ENCODE assay signal across 14 cellular contexts in genomic region chr10:18341063-18341462, GRCh38.
DNase-seq lines count a peak whose midpoint lies in the region; ATAC-seq, FAIRE-seq and TF ChIP-seq lines count a peak whose summit lies in the region.
"Had no signal": no experiment of that assay in that cellular context is flagged by ENCODE, and none has a peak within 500 bp of the region (broad histone marks: within the 10 kb centered on the region; RNA-seq: fewer than 3 reads in every experiment).

No MANE protein-coding gene starts in this region.

- in situ Hi-C loops in GM12878 (cut with MboI) = no loop called here

- TF ChIP-seq EP300 in GM12878 (IDR thresholded peaks at IDR 0.05; ENCODE audit: borderline replicate concordance in 1 of 2, control insufficient read depth in 1 of 2, low read depth in 2 of 2, low read length in 2 of 2) = no peak

- WGBS in GM12878 (ENCODE audit: insufficient coverage, insufficient replicate concordance, low lambda C conversion rate, missing lambda C conversion rate) = 38% methylated on average over 1 of the region's 1 CpG

- H3K4me3 Mint-ChIP-seq in activated T-cell treated with anti-CD3 and anti-CD28 coated beads, Interleukin-2, amount 50 U/mL, for 72 hours = no peak overlapping the region
- H3K4me3 Mint-ChIP-seq: natural killer cell had no signal

- BruUV-seq in GM12878 (replicated peaks; lab: Mats Ljungman, UMichigan) = no TSS peak

- SMC1A ChIA-PET in GM12878 (lab: Charles Lee; ENCODE audit: uncharacterized antibody, unreplicated experiment) = interaction anchor here (0.6 to 1.7 kb wide), 12 partner anchors 9 to 92 kb away, joined by 3 to 5 read pairs (median 4); no protein-coding TSS in a partner anchor

- POLR2A ChIA-PET in GM12878 (lab: Charles Lee) = no interaction called here

- RAD21 ChIA-PET in GM12878 (lab: Charles Lee; ENCODE audit: unreplicated experiment) = interaction anchor here (0.8 to 1.1 kb wide), 4 partner anchors 14 to 131 kb away, joined by 3 to 4 read pairs (median 3); no protein-coding TSS in a partner anchor

- CTCF ChIA-PET in GM12878 (lab: Yijun Ruan, JAX) = interaction anchor here (0.6 to 1.5 kb wide), 6 partner anchors 9 to 394 kb away, joined by 3 to 7 read pairs (median 4); no protein-coding TSS in a partner anchor

- no peaks in the 10 kb centered on the region for H3K9me3 ChIP-seq in GM12878 (replicated peaks; ENCODE audit: control insufficient read depth, insufficient read depth, low read length)

- no peaks in the 10 kb centered on the region for H3K9me3 Mint-ChIP-seq in activated T-cell treated with anti-CD3 and anti-CD28 coated beads, Interleukin-2, amount 50 U/mL, for 72 hours
- H3K9me3 Mint-ChIP-seq: natural killer cell had no signal

- no peak for FAIRE-seq in GM12878 (lab: Jason Lieb, UNC)

- TF ChIP-seq RAD21 in GM12878 (IDR thresholded peaks at IDR 0.05; ENCODE audit: insufficient read depth, low read depth, low read length) = no peak

- intact Hi-C loops in GM12878 (cut with micrococcal nuclease; ENCODE audit: unreplicated experiment) (no loop called here), left cardiac atrium (cut with DNase I) (loop anchor here in 1 of 2 donors (10.0 kb wide), 1 partner anchor 124 kb away; no protein-coding TSS in a partner anchor), posterior cingulate gyrus (cut with DNase I) (no loop called here)

- H3K27ac ChIP-seq in ACC112 (ENCODE audit: low read depth, low read length) = no peak overlapping the region
- no peak overlapping the region for H3K27ac ChIP-seq in GM12878 (ENCODE audit: control insufficient read depth, insufficient read depth)
- H3K27ac ChIP-seq in rectal smooth muscle tissue (ENCODE audit: low read depth, low read length) = peak overlapping the region; percentile 0

- peak overlapping the region; percentile 65 for H2AFZ ChIP-seq in ACC112 (ENCODE audit: low read length, unreplicated experiment)
- H2AFZ ChIP-seq in GM12878 (ENCODE audit: control insufficient read depth, low read depth, low read length) = no peak overlapping the region

- H3K79me2 ChIP-seq in ACC112 (ENCODE audit: control insufficient read depth, insufficient read depth, low read length, unreplicated experiment) (no peaks in the 10 kb centered on the region), GM12878 (ENCODE audit: control insufficient read depth, insufficient read depth, low read length) (no peaks in the 10 kb centered on the region)

- H3K4me3 ChIP-seq in ACC112 (ENCODE audit: low read depth, low read length) (peak overlapping the region; percentile 76), GM12878 (no peak overlapping the region), rectal smooth muscle tissue (ENCODE audit: low read length) (peak overlapping the region; percentile 62)

- no peaks in the 10 kb centered on the region for H3K27me3 Mint-ChIP-seq in activated T-cell treated with anti-CD3 and anti-CD28 coated beads, Interleukin-2, amount 50 U/mL, for 72 hours (ENCODE audit: low read depth)

- H3K4me1 Mint-ChIP-seq in activated T-cell treated with anti-CD3 and anti-CD28 coated beads, Interleukin-2, amount 50 U/mL, for 72 hours (ENCODE audit: low read depth) = no peaks in the 10 kb centered on the region
- H3K4me1 Mint-ChIP-seq: natural killer cell had no signal

- H3K9ac ChIP-seq in GM12878 (ENCODE audit: control insufficient read depth, insufficient read depth, low read length) (no peak overlapping the region), rectal smooth muscle tissue (ENCODE audit: low read length) (no peak overlapping the region)

- H3K27me3 ChIP-seq in ACC112 (ENCODE audit: insufficient read depth, low read length) (no peaks in the 10 kb centered on the region), GM12878 (replicated peaks in 1 of 2; ENCODE audit: control insufficient read depth in 2 of 2, insufficient read depth in 2 of 2, low read length in 1 of 2) (no peaks in the 10 kb centered on the region), rectal smooth muscle tissue (ENCODE audit: control insufficient read depth, insufficient read depth, low read length) (no peaks in the 10 kb centered on the region)

- TF ChIP-seq CTCF in GM12878 (IDR thresholded peaks at IDR 0.05 in 2 of 3, conservative IDR thresholded peaks at IDR 0.05 in 1 of 3; ENCODE audit: control insufficient read depth in 2 of 3, extremely low read depth in 1 of 3, insufficient read depth in 1 of 3, low read depth in 3 of 3, low read length in 3 of 3) = no peak

- no peak overlapping the region for H3K4me2 ChIP-seq in GM12878 (ENCODE audit: control insufficient read depth, insufficient read depth)

- ATAC-seq in GM12878 (peak; percentile 32), left cardiac atrium (peak; percentile 18 to 41), GM21390 (IDR thresholded peaks at IDR 0.05; ENCODE audit: unreplicated experiment) (no peak)
- no peak for ATAC-seq in activated T-cell treated with anti-CD3 and anti-CD28 coated beads, Interleukin-2, amount 50 U/mL, for 72 hours (replicated peaks in 1 of 2)
- ATAC-seq: natural killer cell had no signal

- H3K36me3 ChIP-seq in ACC112 (ENCODE audit: insufficient read depth, low read length) (no peaks in the 10 kb centered on the region), GM12878 (ENCODE audit: control insufficient read depth in 2 of 2, insufficient read depth in 2 of 2, low read length in 1 of 2) (no peaks in the 10 kb centered on the region), rectal smooth muscle tissue (ENCODE audit: control insufficient read depth, insufficient read depth, low read length) (no peaks in the 10 kb centered on the region)

- H3K4me1 ChIP-seq in ACC112 (ENCODE audit: control insufficient read depth, insufficient read depth, low read length, unreplicated experiment) (no peaks in the 10 kb centered on the region), GM12878 (ENCODE audit: control insufficient read depth, insufficient read depth, low read length) (no peaks in the 10 kb centered on the region), rectal smooth muscle tissue (ENCODE audit: control insufficient read depth, insufficient read depth, low read length) (peaks cover 2% of the 10 kb centered on the region)

- H3K27ac Mint-ChIP-seq in activated T-cell treated with anti-CD3 and anti-CD28 coated beads, Interleukin-2, amount 50 U/mL, for 72 hours = no peak overlapping the region
- H3K27ac Mint-ChIP-seq: natural killer cell had no signal

- no peak for DNase-seq in GM12878 (ENCODE audit: low read depth, low spot score)
- DNase-seq in left cardiac atrium = no peak
- no peak for DNase-seq in NCI-H1436 treated with DMSO at 0.1 percent for 48 hours (lab: John Stamatoyannopoulos, UW)
- DNase-seq in activated T-cell treated with anti-CD3 and anti-CD28 coated beads, Interleukin-2, amount 50 U/mL, for 72 hours = no peak
- no peak for DNase-seq in posterior cingulate gyrus
- DNase-seq: activated CD4-positive, alpha-beta T cell treated with anti-CD3 and anti-CD28 coated beads for 1 hour; natural killer cell; NCI-H1092; NCI-H226; OCI-M1; SW 1271 had no signal

- no peak for TF ChIP-seq POLR2A in GM12878 (IDR thresholded peaks at IDR 0.05; ENCODE audit: low read depth, low read length)

- H4K20me1 ChIP-seq in GM12878 (ENCODE audit: control insufficient read depth, insufficient read depth) = no peaks in the 10 kb centered on the region

- H3K36me3 Mint-ChIP-seq in activated T-cell treated with anti-CD3 and anti-CD28 coated beads, Interleukin-2, amount 50 U/mL, for 72 hours (ENCODE audit: insufficient read depth in 2 of 2) = no peaks in the 10 kb centered on the region
- H3K36me3 Mint-ChIP-seq: natural killer cell had no signal

TF ChIP-seq in GM12878, 131 proteins besides CTCF, POLR2A, EP300 and RAD21:
- no peak for TF ChIP-seq NBN (IDR thresholded peaks at IDR 0.05)
- TF ChIP-seq ZNF384 (IDR thresholded peaks at IDR 0.05; ENCODE audit: borderline replicate concordance, low read depth, low read length) = no peak
- no peak for TF ChIP-seq IKZF2 (IDR thresholded peaks at IDR 0.05)
- no peak for TF ChIP-seq RB1 (IDR thresholded peaks at IDR 0.05; ENCODE audit: borderline replicate concordance)
- no peak for TF ChIP-seq ATF2 (IDR thresholded peaks at IDR 0.05; ENCODE audit: low read length)
- TF ChIP-seq, protein P1, sequence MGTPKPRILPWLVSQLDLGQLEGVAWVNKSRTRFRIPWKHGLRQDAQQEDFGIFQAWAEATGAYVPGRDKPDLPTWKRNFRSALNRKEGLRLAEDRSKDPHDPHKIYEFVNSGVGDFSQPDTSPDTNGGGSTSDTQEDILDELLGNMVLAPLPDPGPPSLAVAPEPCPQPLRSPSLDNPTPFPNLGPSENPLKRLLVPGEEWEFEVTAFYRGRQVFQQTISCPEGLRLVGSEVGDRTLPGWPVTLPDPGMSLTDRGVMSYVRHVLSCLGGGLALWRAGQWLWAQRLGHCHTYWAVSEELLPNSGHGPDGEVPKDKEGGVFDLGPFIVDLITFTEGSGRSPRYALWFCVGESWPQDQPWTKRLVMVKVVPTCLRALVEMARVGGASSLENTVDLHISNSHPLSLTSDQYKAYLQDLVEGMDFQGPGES (IDR thresholded peaks at IDR 0.05) = no peak
- TF ChIP-seq BACH1 (IDR thresholded peaks at IDR 0.05; ENCODE audit: borderline replicate concordance) = no peak
- TF ChIP-seq CBX3 (IDR thresholded peaks at IDR 0.05; ENCODE audit: borderline replicate concordance, low read depth) = no peak
- TF ChIP-seq TBL1XR1 (IDR thresholded peaks at IDR 0.05; ENCODE audit: low read depth, low read length) = no peak
- no peak for TF ChIP-seq MTA3 (IDR thresholded peaks at IDR 0.05; ENCODE audit: borderline replicate concordance, low read length)
- TF ChIP-seq NFYA (IDR thresholded peaks at IDR 0.05; ENCODE audit: borderline replicate concordance, low read depth, low read length) = no peak
- TF ChIP-seq SRF (IDR thresholded peaks at IDR 0.05; ENCODE audit: low read depth in 2 of 2, low read length in 2 of 2) = no peak
- TF ChIP-seq CREM (IDR thresholded peaks at IDR 0.05; ENCODE audit: low read depth) = no peak
- TF ChIP-seq FOXK2 (IDR thresholded peaks at IDR 0.05) = no peak
- TF ChIP-seq CHD2 (IDR thresholded peaks at IDR 0.05; ENCODE audit: borderline replicate concordance, low read depth, low read length) = no peak
- TF ChIP-seq JUNB (IDR thresholded peaks at IDR 0.05) = no peak
- TF ChIP-seq NR2F1 (conservative IDR thresholded peaks at IDR 0.05) = no peak
- TF ChIP-seq NFIC (IDR thresholded peaks at IDR 0.05; ENCODE audit: low read depth, low read length) = no peak
- no peak for TF ChIP-seq ESRRA (IDR thresholded peaks at IDR 0.05; ENCODE audit: low read length)

Comparison
In these comparisons a context has a peak if more than half of its experiments do, and no peak if none do; other contexts are left out.
1. ATAC-seq: peak in GM12878 (single experiment) and left cardiac atrium (2 of 2); none in GM21390 (single experiment) and activated T-cell treated with anti-CD3 and anti-CD28 coated beads, Interleukin-2, amount 50 U/mL, for 72 hours (0 of 2).